8 cellular contexts compared by ENCODE assay signal in the genomic region with DNA sequence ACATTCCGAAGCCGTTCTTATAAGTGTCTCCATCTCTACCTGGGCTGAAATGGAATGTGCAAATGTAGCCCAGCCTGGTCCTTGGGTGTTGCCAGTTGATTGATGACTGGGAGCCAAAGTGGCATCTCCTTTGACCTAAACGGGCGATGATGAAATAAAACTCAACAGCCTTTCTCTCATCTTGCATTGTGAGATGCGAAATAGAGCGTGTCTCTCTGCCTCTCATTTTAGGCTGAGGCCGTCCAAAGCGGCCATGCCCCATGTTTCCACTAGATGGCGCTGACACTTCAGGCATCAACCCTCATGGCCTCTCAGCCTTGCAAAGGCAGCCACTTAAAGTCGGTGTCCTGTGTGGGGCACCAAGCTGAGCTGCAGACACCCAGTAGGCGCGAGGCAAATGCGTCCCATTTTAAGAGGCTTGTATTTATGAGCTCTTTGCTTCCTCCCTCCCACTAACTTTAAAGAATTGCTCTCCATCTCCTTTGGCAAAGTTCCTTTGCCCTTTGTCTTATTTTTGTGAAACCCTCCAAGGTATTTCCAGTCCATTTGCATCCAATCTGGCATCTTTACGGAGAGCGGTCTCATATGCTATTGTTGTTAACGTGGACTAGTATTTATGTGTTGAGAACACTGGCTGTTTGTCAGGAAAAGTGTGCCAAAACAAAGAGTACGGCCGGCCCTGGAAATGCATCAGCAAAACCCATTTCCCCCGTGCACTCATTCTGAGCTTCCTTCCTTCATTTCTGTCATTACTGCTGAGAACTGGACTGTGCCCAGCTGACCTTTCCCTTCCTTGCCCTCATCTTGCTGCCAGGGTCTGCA. TPM values are rescaled to one million over a fixed set of nuclear protein-coding genes. Genes with fewer than 3 reads are reported as not detected.
DNase-seq lines count a peak whose midpoint lies in the region; ATAC-seq and TF ChIP-seq lines count a peak whose summit lies in the region.

No MANE protein-coding gene starts in this region.

- H4K20me1 ChIP-seq in neural progenitor cell (ENCODE audit: low read depth): no peaks in the 10 kb centered on the region

- DNase-seq in DMS153 (lab: John Stamatoyannopoulos, UW): peak; percentile 62
- peak; percentile 3 for DNase-seq in KG1 (lab: John Stamatoyannopoulos, UW)
- peak; percentile 75 for DNase-seq in RKO (ENCODE audit: low spot score)
- peak; percentile 70 for DNase-seq in activated T-helper 1 cell treated with Interleukin-2 at 50 U/mL for 16 hours (ENCODE audit: low read depth)
- peak; percentile 93 for DNase-seq in fibroblast of the aortic adventitia (ENCODE audit: low read depth)
- DNase-seq in neural progenitor cell (ENCODE audit: low spot score): peak; percentile 84
- DNase-seq in stromal cell of bone marrow (ENCODE audit: low read depth): peak; percentile 74

- H3K4me3 Mint-ChIP-seq in neural progenitor cell: no peak overlapping the region

- H3K4me2 ChIP-seq in neural progenitor cell: no peak overlapping the region

- no peaks in the 10 kb centered on the region for H3K27me3 ChIP-seq in neural progenitor cell

- peak overlapping the region; percentile 86 for H2AFZ ChIP-seq in neural progenitor cell (replicated peaks)

- peak overlapping the region; percentile 15 for H3K4me3 ChIP-seq in fibroblast of the aortic adventitia (ENCODE audit: low read depth, low read length)
- no peak overlapping the region for H3K4me3 ChIP-seq in neural progenitor cell

- H3K9me3 ChIP-seq in neural progenitor cell (ENCODE audit: low read depth): no peaks in the 10 kb centered on the region

- H3K9me3 Mint-ChIP-seq in neural progenitor cell: no peaks in the 10 kb centered on the region

- H3K4me1 Mint-ChIP-seq in neural progenitor cell: peaks cover 45% of the 10 kb centered on the region

- no peaks in the 10 kb centered on the region for H3K36me3 Mint-ChIP-seq in neural progenitor cell

- no peaks in the 10 kb centered on the region for H3F3A ChIP-seq in neural progenitor cell (ENCODE audit: low read depth)

- ATAC-seq in GM21529 (IDR thresholded peaks at IDR 0.05; ENCODE audit: unreplicated experiment): peak; percentile 91

- H3K79me2 ChIP-seq in neural progenitor cell (ENCODE audit: low read depth): no peaks in the 10 kb centered on the region

- no peak overlapping the region for H3K27ac ChIP-seq in neural progenitor cell

- peaks cover 9% of the 10 kb centered on the region for H3K4me1 ChIP-seq in neural progenitor cell

- H3K36me3 ChIP-seq in neural progenitor cell: no peaks in the 10 kb centered on the region

- TF ChIP-seq CTCF in fibroblast of the aortic adventitia (IDR thresholded peaks at IDR 0.05; ENCODE audit: insufficient read depth, low read length) (peak; percentile 98), neural progenitor cell (IDR thresholded peaks at IDR 0.05) (peak; percentile 98)

- H3K27ac Mint-ChIP-seq in neural progenitor cell: no peak overlapping the region

- no peak overlapping the region for H3K9ac ChIP-seq in neural progenitor cell

- H3K27me3 Mint-ChIP-seq in neural progenitor cell (ENCODE audit: insufficient read depth, low read depth): no peaks in the 10 kb centered on the region

RNA-seq across cellular contexts. Expression of a gene that starts 25.0 kb away (rescaled TPM):
- total RNA-seq in fibroblast of the aortic adventitia (ENCODE audit: low replicate concordance) (5.4 and 15.5 TPM in 2 replicates), neural progenitor cell (ENCODE audit: low replicate concordance) (not detected in 2 replicates)

RNA-seq across cellular contexts. Expression of a gene that starts 35.6 kb away (rescaled TPM):
- total RNA-seq in fibroblast of the aortic adventitia (ENCODE audit: low replicate concordance) (not detected in 2 replicates), neural progenitor cell (ENCODE audit: low replicate concordance) (not detected in 2 replicates)

Comparison
In these comparisons a context has a peak if more than half of its experiments do, and no peak if none do; other contexts are left out.
1. DNase-seq: peak in every context shown above with its lines; median percentile 93 in fibroblast of the aortic adventitia; 84 in neural progenitor cell; 75 in RKO; 74 in stromal cell of bone marrow; 70 in activated T-helper 1 cell treated with Interleukin-2 at 50 U/mL for 16 hours; 62 in DMS153; 3 in KG1.